In the genomic region with DNA sequence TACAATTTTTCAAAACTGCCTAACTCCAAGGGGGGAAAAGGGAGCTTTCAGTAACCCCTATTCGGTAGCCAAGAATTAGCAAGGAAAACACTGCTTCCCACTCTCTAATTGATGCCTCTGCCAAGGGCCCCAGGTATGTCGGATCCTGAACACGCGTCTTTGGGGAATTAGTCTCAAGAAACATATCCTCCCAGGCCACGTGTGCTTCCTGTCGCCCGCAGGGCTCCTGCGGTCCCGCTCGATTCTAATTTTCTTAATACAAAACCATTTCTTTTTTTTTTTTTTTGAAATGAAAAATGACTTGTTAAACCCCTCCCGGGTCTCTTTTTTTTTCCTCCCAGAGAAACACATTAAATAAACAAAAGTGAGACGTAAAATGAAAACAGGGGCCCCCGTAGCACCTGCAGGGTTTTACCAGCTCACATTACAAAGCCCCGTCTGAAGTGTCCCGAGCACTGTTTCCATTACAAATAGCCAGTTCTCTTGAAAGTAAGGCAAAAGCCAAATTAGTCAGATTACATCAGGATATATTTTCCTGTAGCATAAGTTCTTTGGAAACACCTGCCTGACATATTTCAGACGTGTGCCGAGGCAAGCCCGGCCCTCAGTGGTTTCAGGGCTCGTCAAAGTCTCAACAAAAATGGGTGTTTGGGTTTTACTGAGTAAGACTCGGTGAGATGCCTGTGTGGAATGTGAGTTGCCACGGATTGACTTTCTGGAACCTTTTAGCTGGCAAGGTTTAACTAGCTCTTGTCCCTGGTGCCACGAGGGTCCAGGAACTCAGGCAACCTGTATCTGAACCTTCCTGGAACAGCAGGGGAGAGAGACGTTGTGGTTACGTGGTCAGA, we compare ENCODE assay signal across 14 cellular contexts. TPM values are rescaled to one million over a fixed set of nuclear protein-coding genes. Genes with fewer than 3 reads are reported as not detected.
DNase-seq lines count a peak whose midpoint lies in the region; ATAC-seq and TF ChIP-seq lines count a peak whose summit lies in the region.
"Had no signal": no experiment of that assay in that cellular context is flagged by ENCODE, and none has a peak within 500 bp of the region (broad histone marks: within the 10 kb centered on the region; RNA-seq: fewer than 3 reads in every experiment).

No MANE protein-coding gene starts in this region.

- H3K36me3 Mint-ChIP-seq in stimulated activated naive CD8-positive, alpha-beta T cell treated with anti-CD3 and anti-CD28 coated beads, Interleukin-15, Interleukin-2, amounts not matched to agents 100 ng/mL and 50 ng/mL, for 24 hours (ENCODE audit: low read depth): no peaks in the 10 kb centered on the region
- H3K36me3 Mint-ChIP-seq in type B pancreatic cell: no peaks in the 10 kb centered on the region
- H3K36me3 Mint-ChIP-seq: brain; CD4-positive, alpha-beta memory T cell had no signal

- H3K9me3 Mint-ChIP-seq in stimulated activated naive CD8-positive, alpha-beta T cell treated with anti-CD3 and anti-CD28 coated beads, Interleukin-15, Interleukin-2, amounts not matched to agents 100 ng/mL and 50 ng/mL, for 24 hours: peaks cover 9% of the 10 kb centered on the region
- peaks cover 13% of the 10 kb centered on the region for H3K9me3 Mint-ChIP-seq in type B pancreatic cell

- no peaks in the 10 kb centered on the region for H3K9me3 ChIP-seq in lower lobe of right lung
- H3K9me3 ChIP-seq: right lobe of liver had no signal

- H3K36me3 ChIP-seq in lower lobe of right lung: no peaks in the 10 kb centered on the region
- H3K36me3 ChIP-seq: right lobe of liver had no signal

- H3K27ac Mint-ChIP-seq in stimulated activated naive CD8-positive, alpha-beta T cell treated with anti-CD3 and anti-CD28 coated beads, Interleukin-15, Interleukin-2, amounts not matched to agents 100 ng/mL and 50 ng/mL, for 24 hours: no peak overlapping the region
- H3K27ac Mint-ChIP-seq in type B pancreatic cell: peak overlapping the region; percentile 80
- H3K27ac Mint-ChIP-seq: brain; CD4-positive, alpha-beta memory T cell had no signal

- H3K4me1 ChIP-seq in lower lobe of right lung: no peaks in the 10 kb centered on the region
- H3K4me1 ChIP-seq: right lobe of liver had no signal

- peaks cover 57% of the 10 kb centered on the region for H3K27me3 Mint-ChIP-seq in stimulated activated naive CD8-positive, alpha-beta T cell treated with anti-CD3 and anti-CD28 coated beads, Interleukin-15, Interleukin-2, amounts not matched to agents 100 ng/mL and 50 ng/mL, for 24 hours
- peaks cover 55% of the 10 kb centered on the region for H3K27me3 Mint-ChIP-seq in type B pancreatic cell

- no peak for DNase-seq in stimulated activated naive CD8-positive, alpha-beta T cell treated with anti-CD3 and anti-CD28 coated beads, Interleukin-15, Interleukin-2, amounts not matched to agents 100 U/mL and 50 U/mL, for 24 hours
- DNase-seq in NCI-H748 treated with DMSO at 0.1 percent for 48 hours (lab: John Stamatoyannopoulos, UW): peak; percentile 18
- DNase-seq in fibroblast of peridontal ligament (ENCODE audit: extremely low read depth): peak; percentile 8
- DNase-seq in type B pancreatic cell (ENCODE audit: extremely low spot score, unreplicated experiment): no peak
- DNase-seq in lower lobe of right lung: no peak
- DNase-seq in left cardiac atrium: no peak
- no peak for DNase-seq in Right ventricle myocardium superior
- DNase-seq: activated CD8-positive, alpha-beta memory T cell treated with anti-CD3 and anti-CD28 coated beads for 24 hours; CD4-positive, alpha-beta memory T cell; right lobe of liver; SW 1271 had no signal

- TF ChIP-seq CTCF in type B pancreatic cell (conservative IDR thresholded peaks at IDR 0.05) (no peak), lower lobe of right lung (IDR thresholded peaks at IDR 0.05) (no peak)

- peaks cover 9% of the 10 kb centered on the region for H3K27me3 ChIP-seq in lower lobe of right lung (ENCODE audit: low read depth)
- H3K27me3 ChIP-seq: right lobe of liver had no signal

- H3K27ac ChIP-seq in lower lobe of right lung: no peak overlapping the region
- H3K27ac ChIP-seq: right lobe of liver had no signal

- no peak overlapping the region for H3K4me3 ChIP-seq in lower lobe of right lung
- H3K4me3 ChIP-seq: right lobe of liver had no signal

- intact Hi-C loops in lower lobe of right lung (cut with DNase I): no loop called here
- intact Hi-C loops in left cardiac atrium (cut with DNase I): no loop called here
- intact Hi-C loops in Right ventricle myocardium superior (cut with DNase I): no loop called here

- H3K4me1 Mint-ChIP-seq in stimulated activated naive CD8-positive, alpha-beta T cell treated with anti-CD3 and anti-CD28 coated beads, Interleukin-15, Interleukin-2, amounts not matched to agents 100 ng/mL and 50 ng/mL, for 24 hours (ENCODE audit: low read depth): peaks cover 12% of the 10 kb centered on the region
- peaks cover 14% of the 10 kb centered on the region for H3K4me1 Mint-ChIP-seq in type B pancreatic cell (ENCODE audit: unreplicated experiment)

- ATAC-seq in stimulated activated naive CD8-positive, alpha-beta T cell treated with anti-CD3 and anti-CD28 coated beads, Interleukin-15, Interleukin-2, amounts not matched to agents 100 U/mL and 50 U/mL, for 24 hours: no peak
- ATAC-seq in lower lobe of right lung: no peak
- ATAC-seq in left cardiac atrium: no peak
- no peak for ATAC-seq in Right ventricle myocardium superior (ENCODE audit: poor library complexity)
- ATAC-seq: right lobe of liver had no signal

- H3K4me3 Mint-ChIP-seq in stimulated activated naive CD8-positive, alpha-beta T cell treated with anti-CD3 and anti-CD28 coated beads, Interleukin-15, Interleukin-2, amounts not matched to agents 100 ng/mL and 50 ng/mL, for 24 hours: peak overlapping the region; percentile 4
- peak overlapping the region; percentile 72 for H3K4me3 Mint-ChIP-seq in type B pancreatic cell
- H3K4me3 Mint-ChIP-seq: brain had no signal

RNA-seq across cellular contexts. Expression of a gene that starts 21.6 kb away (rescaled TPM):
- not detected in 2 replicates for total RNA-seq in type B pancreatic cell (ENCODE audit: low replicate concordance)
- total RNA-seq in lower lobe of right lung: not detected
- total RNA-seq in left cardiac atrium: not detected
- total RNA-seq in Right ventricle myocardium superior: not detected
- total RNA-seq: CD4-positive, alpha-beta memory T cell; lung microvascular endothelial cell; right lobe of liver had no signal

Comparison
In these comparisons a context has a peak if more than half of its experiments do, and no peak if none do; other contexts are left out.
1. DNase-seq: peak in NCI-H748 treated with DMSO at 0.1 percent for 48 hours (single experiment) and fibroblast of peridontal ligament (single experiment); none in stimulated activated naive CD8-positive, alpha-beta T cell treated with anti-CD3 and anti-CD28 coated beads, Interleukin-15, Interleukin-2, amounts not matched to agents 100 U/mL and 50 U/mL, for 24 hours (single experiment), type B pancreatic cell (single experiment), lower lobe of right lung (single experiment), left cardiac atrium (single experiment) and Right ventricle myocardium superior (single experiment).